In genomic region chr4:152189451-152190179, GRCh38 we compare ENCODE assay signal across 10 cellular contexts.
A peak's percentile ranks its signal among the peaks of the same experiment; 100 is the strongest.
DNase-seq lines count a peak whose midpoint lies in the region; ATAC-seq lines count a peak whose summit lies in the region.
"Had no signal": no experiment of that assay in that cellular context is flagged by ENCODE, and none has a peak within 500 bp of the region (broad histone marks: within the 10 kb centered on the region; RNA-seq: fewer than 3 reads in every experiment).

No MANE protein-coding gene starts in this region.

- H3K36me3 ChIP-seq in BLaER1: peaks cover 3% of the 10 kb centered on the region; the same call in 1 of the 2 replicates

- H3K4me3 Mint-ChIP-seq in activated T-helper 2 cell treated with anti-CD3 and anti-CD28 coated beads, Interferon-gamma antibody, Interleukin-2, Interleukin-4, amounts not matched to agents 10 μg/mL and 5 μg/mL and 100 μg/mL, durations not matched to agents 14 hours and 24 hours and 36 hours (ENCODE audit: low read depth): no peak overlapping the region

- H3K27ac ChIP-seq in BLaER1: peak overlapping the region; percentile 90
- H3K27ac ChIP-seq: KMS-11 had no signal

- no peaks in the 10 kb centered on the region for H4K20me1 ChIP-seq in BLaER1

- H3K27ac Mint-ChIP-seq in activated T-helper 2 cell treated with anti-CD3 and anti-CD28 coated beads, Interferon-gamma antibody, Interleukin-2, Interleukin-4, amounts not matched to agents 10 μg/mL and 5 μg/mL and 100 μg/mL, durations not matched to agents 14 hours and 24 hours and 36 hours: no peak overlapping the region

- H3K36me3 Mint-ChIP-seq in activated T-helper 2 cell treated with anti-CD3 and anti-CD28 coated beads, Interferon-gamma antibody, Interleukin-2, Interleukin-4, amounts not matched to agents 10 μg/mL and 5 μg/mL and 100 μg/mL, durations not matched to agents 14 hours and 24 hours and 36 hours (ENCODE audit: low read depth): no peaks in the 10 kb centered on the region

- H3K27me3 Mint-ChIP-seq in activated T-helper 2 cell treated with anti-CD3 and anti-CD28 coated beads, Interferon-gamma antibody, Interleukin-2, Interleukin-4, amounts not matched to agents 10 μg/mL and 5 μg/mL and 100 μg/mL, durations not matched to agents 14 hours and 24 hours and 36 hours (ENCODE audit: low read depth): no peaks in the 10 kb centered on the region

- H3K4me3 ChIP-seq in BLaER1: peak overlapping the region; percentile 43; the same call in 1 of the 2 replicates

- H3K9me3 Mint-ChIP-seq in activated T-helper 2 cell treated with anti-CD3 and anti-CD28 coated beads, Interferon-gamma antibody, Interleukin-2, Interleukin-4, amounts not matched to agents 10 μg/mL and 5 μg/mL and 100 μg/mL, durations not matched to agents 14 hours and 24 hours and 36 hours: no peaks in the 10 kb centered on the region

- DNase-seq in NCI-H1417 treated with DMSO at 0.1 percent for 48 hours (lab: John Stamatoyannopoulos, UW) (peak; percentile 31), left cardiac atrium (no peak), glomerular visceral epithelial cell (ENCODE audit: extremely low spot score) (no peak)
- no peak for DNase-seq in activated naive CD4-positive, alpha-beta T cell treated with Interleukin-2 at 50 U/mL for 16 hours
- DNase-seq in activated T-helper 2 cell treated with anti-CD3 and anti-CD28 coated beads, Interferon-gamma antibody, Interleukin-2, Interleukin-4, amounts not matched to agents 10 μg/mL and 5 μg/mL and 100 μg/mL, durations not matched to agents 14 hours and 24 hours and 36 hours (ENCODE audit: low spot score): no peak
- DNase-seq: nucleus accumbens had no signal

- H3K4me1 ChIP-seq in BLaER1: peaks cover 91% of the 10 kb centered on the region

- peak; percentile 74 for ATAC-seq in GM18909 (IDR thresholded peaks at IDR 0.05; ENCODE audit: poor library complexity, unreplicated experiment)
- peak; percentile 77 for ATAC-seq in HG02840 (IDR thresholded peaks at IDR 0.05; ENCODE audit: low FRiP score, unreplicated experiment)
- no peak for ATAC-seq in left cardiac atrium

- peaks cover 4% of the 10 kb centered on the region for H3K4me1 Mint-ChIP-seq in activated T-helper 2 cell treated with anti-CD3 and anti-CD28 coated beads, Interferon-gamma antibody, Interleukin-2, Interleukin-4, amounts not matched to agents 10 μg/mL and 5 μg/mL and 100 μg/mL, durations not matched to agents 14 hours and 24 hours and 36 hours (ENCODE audit: low read depth)

- H3K27me3 ChIP-seq in BLaER1: no peaks in the 10 kb centered on the region

- H3K9me3 ChIP-seq in BLaER1: peaks cover 18% of the 10 kb centered on the region

- peak overlapping the region; percentile 86 for H3K4me2 ChIP-seq in BLaER1
- H3K4me2 ChIP-seq: KMS-11 had no signal

- intact Hi-C loops in left cardiac atrium (cut with DNase I): no loop called here
- intact Hi-C loops in activated T-helper 2 cell treated with anti-CD3 and anti-CD28 coated beads, Interferon-gamma antibody, Interleukin-2, Interleukin-4, amounts not matched to agents 10 μg/mL and 5 μg/mL and 100 μg/mL, durations not matched to agents 14 hours and 24 hours and 36 hours (cut with micrococcal nuclease): no loop called here

- peak overlapping the region; percentile 71 for H3K9ac ChIP-seq in BLaER1
- H3K9ac ChIP-seq: KMS-11 had no signal

Comparison
In these comparisons a context has a peak if more than half of its experiments do, and no peak if none do; other contexts are left out.
1. ATAC-seq: peak in GM18909 (single experiment) and HG02840 (single experiment); none in left cardiac atrium (0 of 2).